In genomic region chr17:17822189-17822978, GRCh38 we compare ENCODE assay signal across 8 cellular contexts. TPM values are rescaled to one million over a fixed set of nuclear protein-coding genes. Genes with fewer than 3 reads are reported as not detected.
A peak's percentile ranks its signal among the peaks of the same experiment; 100 is the strongest.
DNase-seq lines count a peak whose midpoint lies in the region; ATAC-seq and FAIRE-seq lines count a peak whose summit lies in the region.

No MANE protein-coding gene starts in this region.

- H3K4me3 Mint-ChIP-seq in activated naive CD8-positive, alpha-beta T cell treated with anti-CD3 and anti-CD28 coated beads, Interleukin-2, amount 10 ng/mL, durations not matched to agents 7 days and 5 days: peak overlapping the region; percentile 91

- H3K9me3 ChIP-seq in right cardiac atrium (ENCODE audit: control insufficient read depth, low read length): no peaks in the 10 kb centered on the region
- H3K9me3 ChIP-seq in small intestine (ENCODE audit: control insufficient read depth, low read depth): no peaks in the 10 kb centered on the region

- DNase-seq in HCEC 1CT: peak; percentile 89
- no peak for DNase-seq in activated naive CD8-positive, alpha-beta T cell treated with anti-CD3 and anti-CD28 coated beads, Interleukin-2, amount 10 ng/mL, durations not matched to agents 7 days and 5 days
- DNase-seq in right cardiac atrium: peak; percentile 90 to 96 (median 90)
- no peak for DNase-seq in small intestine
- no peak for DNase-seq in activated CD4-positive, CD25-positive, alpha-beta regulatory T cell (lab: John Stamatoyannopoulos, UW)
- no peak for DNase-seq in GOT3 (lab: John Stamatoyannopoulos, UW)

- POLR2A ChIA-PET in activated naive CD8-positive, alpha-beta T cell treated with anti-CD3 and anti-CD28 coated beads, Interleukin-2, amount 10 ng/mL, durations not matched to agents 7 days and 5 days (lab: Charles Lee): interaction anchor here (1.0 to 11.0 kb wide), 10 partner anchors 9 to 140 kb away, joined by 3 to 260 read pairs (median 4); partner anchors contain the start of gene SREBF1

- H3K27ac Mint-ChIP-seq in activated naive CD8-positive, alpha-beta T cell treated with anti-CD3 and anti-CD28 coated beads, Interleukin-2, amount 10 ng/mL, durations not matched to agents 7 days and 5 days: peak overlapping the region; percentile 76

- H3K4me3 ChIP-seq in right cardiac atrium (ENCODE audit: low read length) (peak overlapping the region; percentile 57), small intestine (ENCODE audit: low read depth in 1 of 2, low read length in 2 of 2) (peak overlapping the region; percentile 36 to 69)

- intact Hi-C loops in right cardiac atrium (cut with DNase I): no loop called here

- no peak for FAIRE-seq in small intestine (lab: Jason Lieb, UNC)

- peaks cover 76% of the 10 kb centered on the region for H3K4me1 Mint-ChIP-seq in activated naive CD8-positive, alpha-beta T cell treated with anti-CD3 and anti-CD28 coated beads, Interleukin-2, amount 10 ng/mL, durations not matched to agents 7 days and 5 days

- H3K27me3 ChIP-seq in right cardiac atrium (ENCODE audit: control insufficient read depth, insufficient read depth) (no peaks in the 10 kb centered on the region), small intestine (ENCODE audit: control insufficient read depth in 2 of 2, insufficient read depth in 2 of 2, low read length in 2 of 2) (no peaks in the 10 kb centered on the region)

- H3K9me3 Mint-ChIP-seq in activated naive CD8-positive, alpha-beta T cell treated with anti-CD3 and anti-CD28 coated beads, Interleukin-2, amount 10 ng/mL, durations not matched to agents 7 days and 5 days: no peaks in the 10 kb centered on the region

- no peak for ATAC-seq in activated naive CD8-positive, alpha-beta T cell treated with anti-CD3 and anti-CD28 coated beads, Interleukin-2, amount 10 ng/mL, durations not matched to agents 7 days and 5 days (ENCODE audit: low read depth)
- ATAC-seq in right cardiac atrium: peak; percentile 19 to 34
- no peak for ATAC-seq in GM18873 (IDR thresholded peaks at IDR 0.05; ENCODE audit: low FRiP score, unreplicated experiment)
- no peak for ATAC-seq in GM21423 (IDR thresholded peaks at IDR 0.05; ENCODE audit: unreplicated experiment)

- peak overlapping the region; percentile 40 for H3K27ac ChIP-seq in right cardiac atrium (ENCODE audit: low read length)
- H3K27ac ChIP-seq in small intestine (ENCODE audit: low read depth in 1 of 2, low read length in 1 of 2): peak overlapping the region; percentile 54 to 73

- peaks cover 34% of the 10 kb centered on the region for H3K36me3 Mint-ChIP-seq in activated naive CD8-positive, alpha-beta T cell treated with anti-CD3 and anti-CD28 coated beads, Interleukin-2, amount 10 ng/mL, durations not matched to agents 7 days and 5 days

- 66% methylated on average over 4 of the region's 4 CpGs for WGBS in right cardiac atrium
- 39 to 76% (median 64%) methylated on average over 4 of the region's 4 CpGs for WGBS in small intestine, 3 donors

- H3K27me3 Mint-ChIP-seq in activated naive CD8-positive, alpha-beta T cell treated with anti-CD3 and anti-CD28 coated beads, Interleukin-2, amount 10 ng/mL, durations not matched to agents 7 days and 5 days: no peaks in the 10 kb centered on the region

- peaks cover 4 to 11% of the 10 kb centered on the region in 2 donors for H3K36me3 ChIP-seq in small intestine (ENCODE audit: control insufficient read depth in 2 of 2, insufficient read depth in 2 of 2, low read length in 2 of 2)

- H3K4me1 ChIP-seq in right cardiac atrium (ENCODE audit: control insufficient read depth, insufficient read depth, low read length) (peaks cover 19% of the 10 kb centered on the region), small intestine (ENCODE audit: control insufficient read depth in 2 of 2, insufficient read depth in 1 of 2, low read depth in 1 of 2, low read length in 1 of 2) (peaks cover 10 to 17% of the 10 kb centered on the region in 2 donors)

RNA-seq across cellular contexts. Expression of gene SREBF1, which starts 14.4 kb away (rescaled TPM):
- total RNA-seq in activated naive CD8-positive, alpha-beta T cell treated with anti-CD3 and anti-CD28 coated beads, Interleukin-2, amount 10 ng/mL, durations not matched to agents 7 days and 5 days: 100 to 1,000 TPM; 218 to 229 TPM
- total RNA-seq in right cardiac atrium: 10 to 100 TPM; 28.7 to 41.6 (median 36.2) TPM
- polyA plus RNA-seq in right cardiac atrium (45.7 TPM), small intestine (100 to 1,000 TPM in 2 of 3 donors, 10 to 100 TPM in 1; 99.7 to 155 (median 111) TPM)

Comparison
In these comparisons a context has a peak if more than half of its experiments do, and no peak if none do; other contexts are left out.
1. DNase-seq: peak in HCEC 1CT (single experiment) and right cardiac atrium (3 of 3); none in activated naive CD8-positive, alpha-beta T cell treated with anti-CD3 and anti-CD28 coated beads, Interleukin-2, amount 10 ng/mL, durations not matched to agents 7 days and 5 days (single experiment), small intestine (single experiment), activated CD4-positive, CD25-positive, alpha-beta regulatory T cell (0 of 4) and GOT3 (single experiment).
2. ATAC-seq: peak in right cardiac atrium (2 of 2); none in activated naive CD8-positive, alpha-beta T cell treated with anti-CD3 and anti-CD28 coated beads, Interleukin-2, amount 10 ng/mL, durations not matched to agents 7 days and 5 days (single experiment), GM18873 (single experiment) and GM21423 (single experiment).
3. RNA of gene SREBF1, which starts 14.4 kb away (total RNA-seq): 218 to 229 TPM in activated naive CD8-positive, alpha-beta T cell treated with anti-CD3 and anti-CD28 coated beads, Interleukin-2, amount 10 ng/mL, durations not matched to agents 7 days and 5 days; 28.7 to 41.6 TPM in right cardiac atrium; every median in the first group is over 4 times any median in the second.